ENCODE assay signal across 8 cellular contexts in the genomic region with DNA sequence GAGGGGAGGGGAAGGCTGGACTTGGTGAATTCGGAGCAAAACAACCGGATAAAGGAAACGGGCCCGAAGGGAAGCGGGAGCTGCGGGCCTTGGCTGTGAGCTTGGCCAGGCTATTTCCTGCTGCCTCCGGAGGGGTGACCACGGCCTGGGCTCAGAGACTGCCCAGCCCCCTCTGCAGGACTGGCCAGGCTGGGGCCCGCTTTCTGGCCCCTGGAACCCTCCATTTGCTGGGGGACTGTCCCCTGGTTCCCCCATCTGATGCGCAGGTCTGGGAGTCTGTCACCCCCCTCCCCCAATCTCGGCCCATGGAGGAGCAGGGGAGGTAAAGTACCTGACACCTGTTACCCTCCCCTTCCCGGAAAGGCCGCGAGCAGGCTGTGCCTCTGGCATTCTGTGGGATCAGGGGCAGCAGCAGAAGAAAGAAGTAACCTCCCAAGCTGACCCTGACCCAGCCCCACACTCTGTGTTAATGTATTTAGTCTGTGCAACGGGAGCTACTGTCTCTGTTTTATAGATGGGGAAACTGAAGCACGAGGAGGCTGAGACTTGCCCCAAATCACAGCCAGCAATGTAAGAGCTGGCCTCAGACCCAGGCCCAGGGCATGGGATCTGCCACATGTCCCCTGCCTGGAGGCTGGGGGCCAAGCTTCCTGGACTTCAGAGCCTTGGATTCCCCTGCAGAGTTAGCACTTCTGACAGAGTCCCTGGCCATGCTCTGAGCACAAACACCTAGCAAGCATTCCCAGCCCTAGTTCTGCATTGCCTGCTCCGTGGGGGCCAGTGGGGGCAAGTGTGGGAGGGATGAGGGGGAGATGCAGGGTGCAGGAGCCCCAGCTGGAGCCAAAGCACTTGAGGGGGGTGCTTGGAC. TPM values are rescaled to one million over a fixed set of nuclear protein-coding genes. Genes with fewer than 3 reads are reported as not detected.
A peak's percentile ranks its signal among the peaks of the same experiment; 100 is the strongest.
DNase-seq lines count a peak whose midpoint lies in the region; ATAC-seq and TF ChIP-seq lines count a peak whose summit lies in the region.

No MANE protein-coding gene starts in this region.

- H3K27me3 ChIP-seq in GM06990 (replicated peaks; ENCODE audit: control insufficient read depth, insufficient read depth, low read length) = no peaks in the 10 kb centered on the region
- H3K27me3 ChIP-seq in Panc1 (ENCODE audit: control insufficient read depth, insufficient read depth, low read length) = no peaks in the 10 kb centered on the region
- H3K27me3 ChIP-seq in foreskin keratinocyte = peaks cover 26% of the 10 kb centered on the region

- H3K9me3 Mint-ChIP-seq in progenitor cell of endocrine pancreas (ENCODE audit: low read depth) = no peaks in the 10 kb centered on the region

- CTCF ChIA-PET in Panc1 (lab: Charles Lee) = interaction anchor here (1.2 to 2.2 kb wide), 5 partner anchors 10 to 59 kb away, joined by 4 to 14 read pairs (median 9); a partner anchor contains a TSS

- no TSS peak for BruUV-seq in Panc1 (replicated peaks; lab: Mats Ljungman, UMichigan)

- H3K4me1 Mint-ChIP-seq in progenitor cell of endocrine pancreas (ENCODE audit: low read depth) = peaks cover 16% of the 10 kb centered on the region

- peak overlapping the region; percentile 60 for H3K4me3 Mint-ChIP-seq in progenitor cell of endocrine pancreas (ENCODE audit: low read depth)

- ATAC-seq in Panc1 (peak; percentile 30), foreskin keratinocyte (no peak), GM18858 (IDR thresholded peaks at IDR 0.05; ENCODE audit: unreplicated experiment) (no peak), HG02852 (IDR thresholded peaks at IDR 0.05; ENCODE audit: unreplicated experiment) (no peak)

- H3K36me3 ChIP-seq in GM06990 (ENCODE audit: control insufficient read depth, insufficient read depth, low read length) (no peaks in the 10 kb centered on the region; the same call in 1 of the 2 replicates), Panc1 (ENCODE audit: control insufficient read depth, insufficient read depth, low read length) (0 out of 2 replicates have a peak, but pooled peaks cover 2% of the 10 kb centered on the region)

- H3K27me3 Mint-ChIP-seq in progenitor cell of endocrine pancreas = peaks cover 28% of the 10 kb centered on the region

- H3K4me1 ChIP-seq in Panc1 (ENCODE audit: control insufficient read depth, insufficient read depth, low read length) = peaks cover 39% of the 10 kb centered on the region
- H3K4me1 ChIP-seq in foreskin keratinocyte = peaks cover 9% of the 10 kb centered on the region

- H3K27ac Mint-ChIP-seq in progenitor cell of endocrine pancreas = no peak overlapping the region

- no peaks in the 10 kb centered on the region for H3K9me3 ChIP-seq in Panc1 (ENCODE audit: control insufficient read depth, insufficient read depth, low read depth, low read length)

- TF ChIP-seq CTCF in GM06990 (IDR thresholded peaks at IDR 0.05; ENCODE audit: insufficient read depth, low read length, poor library complexity, severe bottlenecking) = no peak
- no peak for TF ChIP-seq CTCF in Panc1 (IDR thresholded peaks at IDR 0.05)
- TF ChIP-seq CTCF in fibroblast of the aortic adventitia (IDR thresholded peaks at IDR 0.05; ENCODE audit: insufficient read depth, low read length) = no peak
- TF ChIP-seq CTCF in progenitor cell of endocrine pancreas (IDR thresholded peaks at IDR 0.05; ENCODE audit: unreplicated experiment) = no peak
- no peak for TF ChIP-seq CTCF in foreskin keratinocyte (conservative IDR thresholded peaks at IDR 0.05)

- H3K27ac ChIP-seq in Panc1 (ENCODE audit: low read length) = peak overlapping the region; percentile 64
- no peak overlapping the region for H3K27ac ChIP-seq in foreskin keratinocyte

- no peaks in the 10 kb centered on the region for H3K36me3 Mint-ChIP-seq in progenitor cell of endocrine pancreas (ENCODE audit: insufficient read depth)

- in situ Hi-C loops in Panc1 (cut with HindIII; ENCODE audit: low pct_unique_long_range_greater_than_20kb, low sequenced_read_pairs) = no loop called here

- POLR2A ChIA-PET in Panc1 (lab: Charles Lee) = no interaction called here

- DNase-seq in GM06990 (ENCODE audit: extremely low read depth, insufficient read length) (no peak), Panc1 (ENCODE audit: low read depth, low spot score) (no peak), fibroblast of the aortic adventitia (ENCODE audit: low read depth) (no peak), progenitor cell of endocrine pancreas (ENCODE audit: low spot score, unreplicated experiment) (no peak), foreskin keratinocyte (no peak)
- DNase-seq in stimulated activated CD4-positive, alpha-beta T cell treated with anti-CD3 and anti-CD28 coated beads, Interleukin-1b, Interleukin-23, amount 100 ng/mL, for 48 hours = no peak

- H3K4me3 ChIP-seq in GM06990 (replicated peaks; ENCODE audit: low read depth, low read length) (peak overlapping the region; percentile 66), Panc1 (ENCODE audit: low read depth in 2 of 2, low read length in 2 of 2) (peak overlapping the region; percentile 43 to 58), fibroblast of the aortic adventitia (ENCODE audit: low read depth, low read length) (peak overlapping the region; percentile 28)

- intact Hi-C loops in Panc1 (cut with micrococcal nuclease; ENCODE audit: unreplicated experiment) = no loop called here

RNA-seq across cellular contexts. Expression of a gene that starts 3.5 kb away (rescaled TPM):
- total RNA-seq in Panc1 (2021; ENCODE audit: unreplicated experiment) = 1.9 TPM
- polyA plus RNA-seq in Panc1 (2012; ENCODE audit: insufficient read length) = 3.3 TPM
- total RNA-seq in fibroblast of the aortic adventitia (ENCODE audit: low replicate concordance) = 1.6 and 2.1 TPM in 2 replicates
- 3.3 and 3.4 TPM in 2 replicates for total RNA-seq in progenitor cell of endocrine pancreas
- 0.18 and 0.34 TPM in 2 replicates for total RNA-seq in foreskin keratinocyte
- 0.10 and 0.11 TPM in 2 replicates for polyA plus RNA-seq in foreskin keratinocyte

RNA-seq across cellular contexts. Expression of a gene that starts 9.9 kb away (rescaled TPM):
- total RNA-seq in Panc1 (2021; ENCODE audit: unreplicated experiment) (18.7 TPM), fibroblast of the aortic adventitia (ENCODE audit: low replicate concordance) (0.57 TPM in 1 of 2 replicates, not detected in the other), progenitor cell of endocrine pancreas (not detected in 2 replicates), foreskin keratinocyte (not detected in 2 replicates)
- polyA plus RNA-seq in Panc1 (2012; ENCODE audit: insufficient read length) = 25.7 TPM
- 0.03 and 0.04 TPM in 2 replicates for polyA plus RNA-seq in foreskin keratinocyte

RNA-seq across cellular contexts. Expression of a gene that starts 23.5 kb away (rescaled TPM):
- total RNA-seq in Panc1 (2021; ENCODE audit: unreplicated experiment) = 38.5 TPM
- 79.2 TPM for polyA plus RNA-seq in Panc1 (2012; ENCODE audit: insufficient read length)
- total RNA-seq in fibroblast of the aortic adventitia (ENCODE audit: low replicate concordance) = 23.5 and 59.4 TPM in 2 replicates
- total RNA-seq in progenitor cell of endocrine pancreas = 86.7 and 92.7 TPM in 2 replicates
- total RNA-seq in foreskin keratinocyte = 11.0 and 11.4 TPM in 2 replicates
- 22.9 and 25.9 TPM in 2 replicates for polyA plus RNA-seq in foreskin keratinocyte

RNA-seq across cellular contexts. Expression of a gene that starts 39.8 kb away (rescaled TPM):
- total RNA-seq in Panc1 (2021; ENCODE audit: unreplicated experiment) = 32.0 TPM
- polyA plus RNA-seq in Panc1 (2012; ENCODE audit: insufficient read length) = 41.4 TPM
- 4.8 and 9.8 TPM in 2 replicates for total RNA-seq in fibroblast of the aortic adventitia (ENCODE audit: low replicate concordance)
- 6.5 and 7.6 TPM in 2 replicates for total RNA-seq in progenitor cell of endocrine pancreas
- total RNA-seq in foreskin keratinocyte = 23.7 and 23.8 TPM in 2 replicates
- polyA plus RNA-seq in foreskin keratinocyte = 26.1 and 26.3 TPM in 2 replicates

RNA-seq across cellular contexts. Expression of a gene that starts 40.4 kb away (rescaled TPM):
- 3.9 TPM for total RNA-seq in Panc1 (2021; ENCODE audit: unreplicated experiment)
- 9.5 TPM for polyA plus RNA-seq in Panc1 (2012; ENCODE audit: insufficient read length)
- 0.63 and 1.3 TPM in 2 replicates for total RNA-seq in fibroblast of the aortic adventitia (ENCODE audit: low replicate concordance)
- total RNA-seq in progenitor cell of endocrine pancreas = 1.5 TPM in 2 replicates
- 0.10 and 0.14 TPM in 2 replicates for total RNA-seq in foreskin keratinocyte
- polyA plus RNA-seq in foreskin keratinocyte = 0.12 and 0.14 TPM in 2 replicates

Comparison
In these comparisons a context has a peak if more than half of its experiments do, and no peak if none do; other contexts are left out.
1. RNA of a gene that starts 9.9 kb away (total RNA-seq): 18.7 TPM in Panc1 (single experiment); not detected in progenitor cell of endocrine pancreas, 0.57 TPM in fibroblast of the aortic adventitia and not detected in foreskin keratinocyte; every median in the first group is over 10 times any median in the second.
2. Peak in every context shown above with its lines, with median percentiles within 50 percentile points of each other: H3K4me3 ChIP-seq.